ENCODE assay signal across 1 cellular context in genomic region chr5:14213813-14214585, GRCh38.
TF ChIP-seq lines count a peak whose summit lies in the region.

No MANE protein-coding gene starts in this region.

TF ChIP-seq in IMR-90, 13 proteins besides CTCF, POLR2A, EP300 and RAD21 (continued from another document):
- no peak for TF ChIP-seq MAFK (IDR thresholded peaks at IDR 0.05; ENCODE audit: low read depth, low read length)
- no peak for TF ChIP-seq BHLHE40 (IDR thresholded peaks at IDR 0.05; ENCODE audit: low read depth, low read length)
- no peak for TF ChIP-seq RCOR1 (IDR thresholded peaks at IDR 0.05; ENCODE audit: insufficient replicate concordance, low read length)
- no peak for TF ChIP-seq RFX5 (IDR thresholded peaks at IDR 0.05; ENCODE audit: low read depth, low read length)
- no peak for TF ChIP-seq USF2 (IDR thresholded peaks at IDR 0.05; ENCODE audit: low read depth, low read length)
- no peak for TF ChIP-seq NFE2L2 (IDR thresholded peaks at IDR 0.05; ENCODE audit: low read depth, low read length)
- no peak for TF ChIP-seq MAZ (IDR thresholded peaks at IDR 0.05; ENCODE audit: borderline replicate concordance, low read depth, low read length)
